ENCODE assay signal across 20 cellular contexts in genomic region chr3:188064831-188065493, GRCh38.
DNase-seq lines count a peak whose midpoint lies in the region; ATAC-seq, FAIRE-seq and TF ChIP-seq lines count a peak whose summit lies in the region.
"Had no signal": no experiment of that assay in that cellular context is flagged by ENCODE, and none has a peak within 500 bp of the region (broad histone marks: within the 10 kb centered on the region; RNA-seq: fewer than 3 reads in every experiment).

No MANE protein-coding gene starts in this region.

- H3K36me3 Mint-ChIP-seq in activated naive CD4-positive, alpha-beta T cell treated with anti-CD3 and anti-CD28 coated beads, Interleukin-2, amount 10 ng/mL, durations not matched to agents 7 days and 5 days, result no peaks in the 10 kb centered on the region
- no peaks in the 10 kb centered on the region for H3K36me3 Mint-ChIP-seq in activated CD4-positive, alpha-beta memory T cell treated with anti-CD3 and anti-CD28 coated beads, Interleukin-2, amount 10 ng/mL, durations not matched to agents 7 days and 5 days (ENCODE audit: low read depth)
- H3K36me3 Mint-ChIP-seq: CD4-positive, CD25-positive, alpha-beta regulatory T cell had no signal

- no peak for TF ChIP-seq POLR2A in erythroblast (IDR thresholded peaks at IDR 0.05; ENCODE audit: low read length)

- H3K9me3 Mint-ChIP-seq in activated naive CD4-positive, alpha-beta T cell treated with anti-CD3 and anti-CD28 coated beads, Interleukin-2, amount 10 ng/mL, durations not matched to agents 7 days and 5 days, result no peaks in the 10 kb centered on the region
- no peaks in the 10 kb centered on the region for H3K9me3 Mint-ChIP-seq in activated CD4-positive, alpha-beta memory T cell treated with anti-CD3 and anti-CD28 coated beads, Interleukin-2, amount 10 ng/mL, durations not matched to agents 7 days and 5 days
- H3K9me3 Mint-ChIP-seq: CD4-positive, CD25-positive, alpha-beta regulatory T cell had no signal

- peak overlapping the region; percentile 24 for H3K27ac Mint-ChIP-seq in activated naive CD4-positive, alpha-beta T cell treated with anti-CD3 and anti-CD28 coated beads, Interleukin-2, amount 10 ng/mL, durations not matched to agents 7 days and 5 days
- no peak overlapping the region for H3K27ac Mint-ChIP-seq in activated CD4-positive, alpha-beta memory T cell treated with anti-CD3 and anti-CD28 coated beads, Interleukin-2, amount 10 ng/mL, durations not matched to agents 7 days and 5 days

- no peak for FAIRE-seq in GM19239 (lab: Jason Lieb, UNC)
- FAIRE-seq: H1, K562 had no signal

- no peak for DNase-seq in activated naive CD4-positive, alpha-beta T cell treated with anti-CD3 and anti-CD28 coated beads, Interleukin-2, amount 10 ng/mL, durations not matched to agents 7 days and 5 days
- DNase-seq in activated naive CD4-positive, alpha-beta T cell treated with Interleukin-2 at 50 U/mL for 16 hours, result no peak
- DNase-seq in fibroblast of pulmonary artery (ENCODE audit: low read depth) (peak; percentile 60), mucosa of gallbladder (ENCODE audit: low spot score) (peak; percentile 18), erythroblast (lab: John Stamatoyannopoulos, UW) (no peak), GM19239 (ENCODE audit: insufficient read length, low spot score) (no peak)
- no peak for DNase-seq in activated CD4-positive, alpha-beta memory T cell treated with anti-CD3 and anti-CD28 coated beads, Interleukin-2, amount 10 ng/mL, durations not matched to agents 7 days and 5 days
- DNase-seq: BE2C; CD4-positive, CD25-positive, alpha-beta regulatory T cell; DMS153; GF-D8; NCI-H1105 treated with DMSO at 0.1 percent for 48 hours; NCI-H1694; NCI-H2081 treated with DMSO at 0.1 percent for 48 hours; NCI-H748 treated with DMSO at 0.1 percent for 48 hours; OCI-M1; SHP77 had no signal

- CTCF ChIA-PET in activated naive CD4-positive, alpha-beta T cell treated with anti-CD3 and anti-CD28 coated beads, Interleukin-2, amount 10 ng/mL, durations not matched to agents 7 days and 5 days (lab: Charles Lee), result no interaction called here
- CTCF ChIA-PET in activated CD4-positive, alpha-beta memory T cell treated with anti-CD3 and anti-CD28 coated beads, Interleukin-2, amount 10 ng/mL, durations not matched to agents 7 days and 5 days (lab: Charles Lee), result interaction anchor here (1.2 kb wide), 2 partner anchors 317 to 324 kb away, joined by 3 read pairs; no protein-coding TSS in a partner anchor

- H3K4me1 Mint-ChIP-seq in activated naive CD4-positive, alpha-beta T cell treated with anti-CD3 and anti-CD28 coated beads, Interleukin-2, amount 10 ng/mL, durations not matched to agents 7 days and 5 days, result peaks cover 32% of the 10 kb centered on the region
- H3K4me1 Mint-ChIP-seq in activated CD4-positive, alpha-beta memory T cell treated with anti-CD3 and anti-CD28 coated beads, Interleukin-2, amount 10 ng/mL, durations not matched to agents 7 days and 5 days, result peaks cover 18% of the 10 kb centered on the region

- no peak overlapping the region for H3K4me3 ChIP-seq in fibroblast of pulmonary artery (replicated peaks; ENCODE audit: low read depth, low read length)
- H3K4me3 ChIP-seq: K562 had no signal

- POLR2A ChIA-PET in activated CD4-positive, alpha-beta memory T cell treated with anti-CD3 and anti-CD28 coated beads, Interleukin-2, amount 10 ng/mL, durations not matched to agents 7 days and 5 days (lab: Charles Lee), result no interaction called here

- TF ChIP-seq CTCF in fibroblast of pulmonary artery (IDR thresholded peaks at IDR 0.05; ENCODE audit: low read length, missing control alignments), result no peak

- H3K27me3 Mint-ChIP-seq in activated naive CD4-positive, alpha-beta T cell treated with anti-CD3 and anti-CD28 coated beads, Interleukin-2, amount 10 ng/mL, durations not matched to agents 7 days and 5 days, result peaks cover 4% of the 10 kb centered on the region
- H3K27me3 Mint-ChIP-seq in activated CD4-positive, alpha-beta memory T cell treated with anti-CD3 and anti-CD28 coated beads, Interleukin-2, amount 10 ng/mL, durations not matched to agents 7 days and 5 days, result no peaks in the 10 kb centered on the region
- H3K27me3 Mint-ChIP-seq: CD4-positive, CD25-positive, alpha-beta regulatory T cell had no signal

- no peak for ATAC-seq in HG02610 (IDR thresholded peaks at IDR 0.05; ENCODE audit: unreplicated experiment)
- ATAC-seq: K562 had no signal

- no peak overlapping the region for H3K4me3 Mint-ChIP-seq in activated naive CD4-positive, alpha-beta T cell treated with anti-CD3 and anti-CD28 coated beads, Interleukin-2, amount 10 ng/mL, durations not matched to agents 7 days and 5 days
- no peak overlapping the region for H3K4me3 Mint-ChIP-seq in activated CD4-positive, alpha-beta memory T cell treated with anti-CD3 and anti-CD28 coated beads, Interleukin-2, amount 10 ng/mL, durations not matched to agents 7 days and 5 days

Comparison
In these comparisons a context has a peak if more than half of its experiments do, and no peak if none do; other contexts are left out.
1. DNase-seq: peak in fibroblast of pulmonary artery (single experiment) and mucosa of gallbladder (single experiment); none in activated naive CD4-positive, alpha-beta T cell treated with anti-CD3 and anti-CD28 coated beads, Interleukin-2, amount 10 ng/mL, durations not matched to agents 7 days and 5 days (single experiment), activated naive CD4-positive, alpha-beta T cell treated with Interleukin-2 at 50 U/mL for 16 hours (single experiment), erythroblast (0 of 2), activated CD4-positive, alpha-beta memory T cell treated with anti-CD3 and anti-CD28 coated beads, Interleukin-2, amount 10 ng/mL, durations not matched to agents 7 days and 5 days (single experiment) and GM19239 (single experiment).